In the genomic region with DNA sequence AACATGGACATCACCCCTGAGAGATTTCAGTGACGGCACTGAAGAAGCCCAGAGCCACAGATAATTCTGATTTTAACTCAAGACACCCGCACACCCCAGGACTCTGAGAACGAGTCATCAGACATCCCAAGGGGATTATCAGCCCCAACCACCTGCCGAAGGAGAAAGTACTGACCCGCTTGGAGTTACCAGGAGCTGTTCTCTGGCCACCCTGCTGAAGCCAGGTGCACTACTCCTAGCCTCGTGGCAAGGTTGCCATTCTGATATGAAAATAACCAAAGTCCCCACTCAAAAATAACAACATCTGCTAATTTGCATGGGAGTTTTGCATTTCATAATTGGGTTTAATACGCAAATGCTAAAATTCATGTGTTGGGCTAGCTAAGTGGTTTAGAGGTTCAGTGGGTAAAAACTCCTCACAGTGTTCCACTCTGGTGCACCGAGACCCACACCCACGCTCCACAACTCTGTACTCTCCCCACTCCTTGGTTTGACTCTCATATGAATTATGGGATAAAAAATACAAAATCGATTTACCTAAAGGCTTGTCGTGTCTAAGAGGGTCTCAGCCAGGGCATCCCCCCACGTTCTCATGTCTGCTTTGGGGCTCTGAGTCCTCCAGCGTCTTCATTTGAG, we compare ENCODE assay signal across 12 cellular contexts.
DNase-seq lines count a peak whose midpoint lies in the region; ATAC-seq and TF ChIP-seq lines count a peak whose summit lies in the region.
"Had no signal": no experiment of that assay in that cellular context is flagged by ENCODE, and none has a peak within 500 bp of the region (broad histone marks: within the 10 kb centered on the region; RNA-seq: fewer than 3 reads in every experiment).

No MANE protein-coding gene starts in this region.

- intact Hi-C loops in mucosa of descending colon (cut with DNase I, micrococcal nuclease), result no loop called here

- ATAC-seq in GM18511 (IDR thresholded peaks at IDR 0.05; ENCODE audit: unreplicated experiment) (peak; percentile 35), GM21447 (IDR thresholded peaks at IDR 0.05; ENCODE audit: unreplicated experiment) (peak; percentile 29), HG03378 (IDR thresholded peaks at IDR 0.05; ENCODE audit: unreplicated experiment) (peak; percentile 27), mucosa of descending colon (peak; percentile 35)
- ATAC-seq: left lobe of liver, Panc1 had no signal

- no peak for TF ChIP-seq CTCF in mucosa of descending colon (IDR thresholded peaks at IDR 0.05)

- no peaks in the 10 kb centered on the region for H3K36me3 ChIP-seq in mucosa of descending colon (ENCODE audit: low read depth)

- no peak overlapping the region for H3K4me3 ChIP-seq in mucosa of descending colon

- no peaks in the 10 kb centered on the region for H3K9me3 ChIP-seq in mucosa of descending colon

- H3K4me1 ChIP-seq in mucosa of descending colon (ENCODE audit: low read depth), result no peaks in the 10 kb centered on the region

- no peak for DNase-seq in mucosa of descending colon
- no peak for DNase-seq in cerebellar nuclear complex (lab: John Stamatoyannopoulos, UW)
- no peak for DNase-seq in stimulated activated CD4-positive, alpha-beta T cell treated with anti-CD3 and anti-CD28 coated beads, Interleukin-1b, Interleukin-23, amount 100 ng/mL, for 48 hours
- DNase-seq in cerebellar cortex (ENCODE audit: low spot score), result no peak
- DNase-seq in SHP77 treated with DMSO at 0.1 percent for 48 hours (lab: John Stamatoyannopoulos, UW), result no peak
- DNase-seq: activated gamma-delta T cell treated with Interleukin-2 at 50 U/mL for 16 hours, NCI-H1436 treated with DMSO at 0.1 percent for 48 hours had no signal
